8 cellular contexts compared by ENCODE assay signal in genomic region chr9:98795970-98796363, GRCh38. TPM values are rescaled to one million over a fixed set of nuclear protein-coding genes. Genes with fewer than 3 reads are reported as not detected.
DNase-seq lines count a peak whose midpoint lies in the region; ATAC-seq, FAIRE-seq and TF ChIP-seq lines count a peak whose summit lies in the region.

No MANE protein-coding gene starts in this region.

- H3K9ac ChIP-seq in Karpas-422 (ENCODE audit: low read length) (peak overlapping the region; percentile 84), astrocyte (ENCODE audit: low read length) (peak overlapping the region; percentile 59), kidney (ENCODE audit: low read length in 2 of 2) (peak overlapping the region; percentile 49 to 65)

- H3K4me2 ChIP-seq in Karpas-422 (ENCODE audit: low read depth, low read length, poor library complexity, severe bottlenecking) (peak overlapping the region; percentile 75), astrocyte (ENCODE audit: low read length) (peak overlapping the region; percentile 94)

- H3K36me3 ChIP-seq in Karpas-422 (ENCODE audit: insufficient read depth, low read length) (no peaks in the 10 kb centered on the region), astrocyte (ENCODE audit: insufficient read depth, low read length) (no peaks in the 10 kb centered on the region), kidney (ENCODE audit: control insufficient read depth in 1 of 2, insufficient read depth in 2 of 2, low read length in 2 of 2) (no peaks in the 10 kb centered on the region)

- H3K9me3 ChIP-seq in Karpas-422 (ENCODE audit: low read length) (peaks cover 8% of the 10 kb centered on the region; the same call in 1 of the 2 replicates), astrocyte (ENCODE audit: insufficient read depth, low read depth, low read length) (peaks cover 4% of the 10 kb centered on the region), kidney (ENCODE audit: control insufficient read depth in 1 of 2, low read length in 2 of 2) (no peaks in the 10 kb centered on the region)

- H3K4me3 ChIP-seq in Karpas-422 (ENCODE audit: low read length) (peak overlapping the region; percentile 92), astrocyte (ENCODE audit: insufficient read depth, low read depth, low read length) (peak overlapping the region; percentile 59), kidney (ENCODE audit: low read length in 2 of 2) (peak overlapping the region; percentile 53 to 60)

- peaks cover 9% of the 10 kb centered on the region for H3K9me3 Mint-ChIP-seq in astrocyte (ENCODE audit: unreplicated experiment)
- no peaks in the 10 kb centered on the region for H3K9me3 Mint-ChIP-seq in stimulated activated effector memory CD8-positive, alpha-beta T cell treated with anti-CD3 and anti-CD28 coated beads, Interleukin-12 subunit alpha, Interleukin-12 subunit beta, amount 100 ng/mL, for 72 hours

- TF ChIP-seq CTCF in astrocyte (IDR thresholded peaks at IDR 0.05; ENCODE audit: insufficient read depth, low read depth, low read length) = no peak
- no peak for TF ChIP-seq CTCF in kidney (IDR thresholded peaks at IDR 0.05; ENCODE audit: borderline replicate concordance, extremely low read depth, insufficient read depth)

- H3K27ac ChIP-seq in Karpas-422 (ENCODE audit: low read length) (no peak overlapping the region), astrocyte (ENCODE audit: low read depth, low read length) (no peak overlapping the region), kidney (ENCODE audit: low read depth in 2 of 2, low read length in 2 of 2) (peak overlapping the region; percentile 9 to 42)

- peaks cover 29% of the 10 kb centered on the region for H4K20me1 ChIP-seq in Karpas-422 (ENCODE audit: insufficient read depth, low read depth, low read length)
- H4K20me1 ChIP-seq in astrocyte (ENCODE audit: insufficient read depth, low read length) = peaks cover 26% of the 10 kb centered on the region

- peak overlapping the region; percentile 15 for H3K27ac Mint-ChIP-seq in astrocyte (ENCODE audit: unreplicated experiment)
- H3K27ac Mint-ChIP-seq in stimulated activated effector memory CD8-positive, alpha-beta T cell treated with anti-CD3 and anti-CD28 coated beads, Interleukin-12 subunit alpha, Interleukin-12 subunit beta, amount 100 ng/mL, for 72 hours = no peak overlapping the region

- H2AFZ ChIP-seq in Karpas-422 (ENCODE audit: low read length) = 0 out of 2 replicates have a peak overlapping the region, but pooled peaks have one; percentile 71
- H2AFZ ChIP-seq in astrocyte (ENCODE audit: low read depth, low read length) = peak overlapping the region; percentile 56

- H3K79me2 ChIP-seq in Karpas-422 (ENCODE audit: low read length) (peaks cover 41% of the 10 kb centered on the region), astrocyte (ENCODE audit: insufficient read depth, low read length) (peaks cover 15% of the 10 kb centered on the region)

- H3K27me3 ChIP-seq in Karpas-422 (ENCODE audit: low read length) = no peaks in the 10 kb centered on the region
- no peaks in the 10 kb centered on the region for H3K27me3 ChIP-seq in astrocyte (ENCODE audit: insufficient read depth, low read length)

- H3K36me3 Mint-ChIP-seq in astrocyte (ENCODE audit: low read depth, unreplicated experiment) = peaks cover 5% of the 10 kb centered on the region
- H3K36me3 Mint-ChIP-seq in stimulated activated effector memory CD8-positive, alpha-beta T cell treated with anti-CD3 and anti-CD28 coated beads, Interleukin-12 subunit alpha, Interleukin-12 subunit beta, amount 100 ng/mL, for 72 hours = no peaks in the 10 kb centered on the region

- H3K4me3 Mint-ChIP-seq in astrocyte (ENCODE audit: unreplicated experiment) = peak overlapping the region; percentile 86
- peak overlapping the region; percentile 84 for H3K4me3 Mint-ChIP-seq in stimulated activated effector memory CD8-positive, alpha-beta T cell treated with anti-CD3 and anti-CD28 coated beads, Interleukin-12 subunit alpha, Interleukin-12 subunit beta, amount 100 ng/mL, for 72 hours

- H3K4me1 Mint-ChIP-seq in astrocyte (ENCODE audit: low read depth, unreplicated experiment) = peaks cover 20% of the 10 kb centered on the region
- H3K4me1 Mint-ChIP-seq in stimulated activated effector memory CD8-positive, alpha-beta T cell treated with anti-CD3 and anti-CD28 coated beads, Interleukin-12 subunit alpha, Interleukin-12 subunit beta, amount 100 ng/mL, for 72 hours = peaks cover 43% of the 10 kb centered on the region

- no peak for FAIRE-seq in astrocyte (lab: Jason Lieb, UNC)
- FAIRE-seq in kidney (lab: Jason Lieb, UNC) = no peak

- peaks cover 20% of the 10 kb centered on the region for H3K4me1 ChIP-seq in Karpas-422 (ENCODE audit: low read length)
- peaks cover 5% of the 10 kb centered on the region for H3K4me1 ChIP-seq in astrocyte (ENCODE audit: insufficient read depth, low read length)
- peaks cover 21 to 29% of the 10 kb centered on the region in 2 donors for H3K4me1 ChIP-seq in kidney (ENCODE audit: control insufficient read depth in 1 of 2, insufficient read depth in 1 of 2, low read depth in 1 of 2, low read length in 2 of 2)

- intact Hi-C loops in kidney (cut with DNase I) = no loop called here

- DNase-seq in GM03348 (ENCODE audit: low spot score) = peak; percentile 68
- peak; percentile 70 for DNase-seq in Karpas-422
- no peak for DNase-seq in astrocyte (ENCODE audit: low read depth)
- peak; percentile 84 for DNase-seq in kidney
- DNase-seq in stimulated activated effector memory CD8-positive, alpha-beta T cell treated with anti-CD3 and anti-CD28 coated beads, Interleukin-12 subunit alpha, Interleukin-12 subunit beta, amount 100 ng/mL, for 72 hours (ENCODE audit: low spot score in 2 of 2) = peak in 1 of 2 donors; percentile 18
- no peak for DNase-seq in SHP77 (lab: John Stamatoyannopoulos, UW)
- no peak for DNase-seq in NCI-H345 treated with DMSO at 0.1 percent for 48 hours (lab: John Stamatoyannopoulos, UW; ENCODE audit: unreplicated experiment)

- peaks cover 3% of the 10 kb centered on the region for H3K27me3 Mint-ChIP-seq in astrocyte (ENCODE audit: low read depth, unreplicated experiment)

- peak; percentile 38 for ATAC-seq in GM21723 (IDR thresholded peaks at IDR 0.05; ENCODE audit: unreplicated experiment)
- ATAC-seq in stimulated activated effector memory CD8-positive, alpha-beta T cell treated with anti-CD3 and anti-CD28 coated beads, Interleukin-12 subunit alpha, Interleukin-12 subunit beta, amount 100 ng/mL, for 72 hours = peak; percentile 41

- H3K9me2 ChIP-seq in Karpas-422 (replicated peaks; ENCODE audit: insufficient read depth, low read length) = no peaks in the 10 kb centered on the region

RNA-seq across cellular contexts. Expression of gene ANKS6, which starts 0.4 kb away (rescaled TPM):
- total RNA-seq in Karpas-422 (2014; rRNA removed; shearing (Covaris generic); ENCODE audit: low replicate concordance) = 18.0 and 26.4 TPM in 2 replicates
- total RNA-seq in astrocyte (15.6 and 16.7 TPM in 2 replicates), kidney (31.8 TPM)
- 22.0 TPM for polyA plus RNA-seq in kidney (ENCODE audit: insufficient read depth, low read depth, low replicate concordance)

RNA-seq across cellular contexts. Expression of gene GALNT12, which starts 11.5 kb away (rescaled TPM):
- total RNA-seq in Karpas-422 (2014; rRNA removed; shearing (Covaris generic); ENCODE audit: low replicate concordance) = 14.9 and 16.2 TPM in 2 replicates
- total RNA-seq in astrocyte (1.7 TPM in 2 replicates), kidney (10.8 TPM)
- 3.6 TPM for polyA plus RNA-seq in kidney (ENCODE audit: insufficient read depth, low read depth, low replicate concordance)

Comparison
In these comparisons a context has a peak if more than half of its experiments do, and no peak if none do; other contexts are left out.
1. DNase-seq: peak in GM03348 (single experiment), Karpas-422 (single experiment) and kidney (single experiment); none in astrocyte (single experiment), SHP77 (0 of 2) and NCI-H345 treated with DMSO at 0.1 percent for 48 hours (single experiment).
2. H3K27ac ChIP-seq: peak in kidney (2 of 2); none in Karpas-422 (single experiment) and astrocyte (single experiment).
3. Peak in every context shown above with its lines, with median percentiles within 50 percentile points of each other: H3K4me3 ChIP-seq and H3K9ac ChIP-seq.